8 cellular contexts compared by ENCODE assay signal in genomic region chr4:103091601-103092223, GRCh38. TPM values are rescaled to one million over a fixed set of nuclear protein-coding genes. Genes with fewer than 3 reads are reported as not detected.
DNase-seq lines count a peak whose midpoint lies in the region; ATAC-seq and FAIRE-seq lines count a peak whose summit lies in the region.

No MANE protein-coding gene starts in this region.

- peak; percentile 88 for FAIRE-seq in frontal cortex (lab: Jason Lieb, UNC)

- no peaks in the 10 kb centered on the region for H3K27me3 Mint-ChIP-seq in activated T-cell treated with anti-CD3 and anti-CD28 coated beads, Interleukin-2, amount 50 U/mL, for 4 hours (ENCODE audit: low read depth)

- no peak overlapping the region for H3K4me3 Mint-ChIP-seq in activated T-cell treated with anti-CD3 and anti-CD28 coated beads, Interleukin-2, amount 50 U/mL, for 4 hours

- peaks cover 25% of the 10 kb centered on the region for H3K36me3 Mint-ChIP-seq in activated T-cell treated with anti-CD3 and anti-CD28 coated beads, Interleukin-2, amount 50 U/mL, for 4 hours (ENCODE audit: insufficient read depth)

- DNase-seq in EL (peak; percentile 71), NCI-H748 (lab: John Stamatoyannopoulos, UW; ENCODE audit: unreplicated experiment) (peak; percentile 65), frontal cortex (ENCODE audit: low spot score in 2 of 2) (no peak), sciatic nerve (ENCODE audit: low spot score) (no peak), OCI-M2 (lab: John Stamatoyannopoulos, UW; ENCODE audit: unreplicated experiment) (no peak)
- peak; percentile 20 for DNase-seq in activated T-cell treated with anti-CD3 and anti-CD28 coated beads, Interleukin-2, amount 50 U/mL, for 4 hours

- intact Hi-C loops in sciatic nerve (cut with DNase I) = no loop called here

- ATAC-seq in GM19463 (IDR thresholded peaks at IDR 0.05; ENCODE audit: unreplicated experiment) (peak; percentile 80), HG03460 (IDR thresholded peaks at IDR 0.05; ENCODE audit: unreplicated experiment) (peak; percentile 73), sciatic nerve (peak; percentile 49)
- ATAC-seq in activated T-cell treated with anti-CD3 and anti-CD28 coated beads, Interleukin-2, amount 50 U/mL, for 4 hours = peak; percentile 32 to 55

- no peaks in the 10 kb centered on the region for H3K9me3 Mint-ChIP-seq in activated T-cell treated with anti-CD3 and anti-CD28 coated beads, Interleukin-2, amount 50 U/mL, for 4 hours

- H3K4me1 Mint-ChIP-seq in activated T-cell treated with anti-CD3 and anti-CD28 coated beads, Interleukin-2, amount 50 U/mL, for 4 hours (ENCODE audit: low read depth) = peaks cover 12% of the 10 kb centered on the region

RNA-seq across cellular contexts. Expression of gene BDH2, which starts 7.9 kb away (rescaled TPM):
- 1 to 10 TPM; 6.7 to 9.0 (median 7.3) TPM for total RNA-seq in activated T-cell treated with anti-CD3 and anti-CD28 coated beads, Interleukin-2, amount 50 U/mL, for 4 hours
- 7.3 TPM for total RNA-seq in frontal cortex
- 57.0 TPM for total RNA-seq in sciatic nerve

RNA-seq across cellular contexts. Expression of gene SLC9B2, which starts 15.2 kb away (rescaled TPM):
- 10 to 100 TPM; 41.7 to 47.0 (median 44.4) TPM for total RNA-seq in activated T-cell treated with anti-CD3 and anti-CD28 coated beads, Interleukin-2, amount 50 U/mL, for 4 hours
- total RNA-seq in frontal cortex = 107 TPM
- 19.0 TPM for total RNA-seq in sciatic nerve

Comparison
In these comparisons a context has a peak if more than half of its experiments do, and no peak if none do; other contexts are left out.
1. DNase-seq: peak in EL (single experiment), NCI-H748 (single experiment) and activated T-cell treated with anti-CD3 and anti-CD28 coated beads, Interleukin-2, amount 50 U/mL, for 4 hours (single experiment); none in frontal cortex (0 of 2), sciatic nerve (single experiment) and OCI-M2 (single experiment).
2. Peak in every context shown above with its lines, with median percentiles within 50 percentile points of each other: ATAC-seq.